ENCODE assay signal across 16 cellular contexts in the genomic region with DNA sequence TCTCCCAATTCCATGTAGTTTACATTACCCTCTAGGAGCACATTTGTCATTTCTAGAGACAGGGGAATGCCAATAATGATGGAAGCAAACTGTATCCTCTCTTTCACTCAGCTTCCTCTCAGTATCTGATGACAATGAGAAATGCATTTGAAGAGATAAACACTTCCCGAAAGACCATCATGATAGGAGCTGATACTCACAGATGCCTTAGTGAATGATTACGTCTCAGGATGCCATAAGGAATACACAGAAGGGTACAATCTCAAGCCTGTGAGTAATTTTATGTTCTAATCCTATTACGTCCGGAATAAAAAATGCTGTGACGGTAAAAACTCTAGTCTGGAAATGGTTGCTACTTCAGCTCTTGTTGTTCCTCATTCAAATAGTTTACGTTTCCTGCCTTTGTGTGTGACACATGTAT.
"Had no signal": no experiment of that assay in that cellular context is flagged by ENCODE, and none has a peak within 500 bp of the region (broad histone marks: within the 10 kb centered on the region; RNA-seq: fewer than 3 reads in every experiment).

No MANE protein-coding gene starts in this region.

- H3K9me3 Mint-ChIP-seq: activated naive CD4-positive, alpha-beta T cell treated with anti-CD3 and anti-CD28 coated beads, Interleukin-2, amount 10 ng/mL, durations not matched to agents 7 days and 5 days; nephron progenitor cell had no signal

- H3K4me3 Mint-ChIP-seq: activated naive CD4-positive, alpha-beta T cell treated with anti-CD3 and anti-CD28 coated beads, Interleukin-2, amount 10 ng/mL, durations not matched to agents 7 days and 5 days; dendritic cell treated with granulocyte-macrophage colony-stimulating factor and Interleukin-4, amounts not matched to agents 40 ng/mL and 50 ng/mL, for 4 days; nephron progenitor cell had no signal

- H3K9ac ChIP-seq: parathyroid adenoma had no signal

- H3K27ac ChIP-seq: body of pancreas, parathyroid adenoma, skin epidermis, thyroid gland, vagina had no signal

- H3K79me2 ChIP-seq: parathyroid adenoma had no signal

- H3K4me1 ChIP-seq: body of pancreas, parathyroid adenoma, thyroid gland, vagina had no signal

- H3K36me3 Mint-ChIP-seq: activated naive CD4-positive, alpha-beta T cell treated with anti-CD3 and anti-CD28 coated beads, Interleukin-2, amount 10 ng/mL, durations not matched to agents 7 days and 5 days had no signal

- H3K4me1 Mint-ChIP-seq: activated naive CD4-positive, alpha-beta T cell treated with anti-CD3 and anti-CD28 coated beads, Interleukin-2, amount 10 ng/mL, durations not matched to agents 7 days and 5 days; nephron progenitor cell had no signal

- H3K36me3 ChIP-seq: thyroid gland, vagina had no signal

- FAIRE-seq: TTC549 had no signal

- DNase-seq: activated naive CD4-positive, alpha-beta T cell treated with anti-CD3 and anti-CD28 coated beads, Interleukin-2, amount 10 ng/mL, durations not matched to agents 7 days and 5 days; body of pancreas; cerebellar nuclear complex; erythroblast; hypothalamus; left cardiac atrium; nephron progenitor cell; retina; T-helper 2 cell; thyroid gland had no signal

- H3K27me3 ChIP-seq: body of pancreas, thyroid gland, vagina had no signal

- ATAC-seq: body of pancreas, left cardiac atrium had no signal

- H2AFZ ChIP-seq: parathyroid adenoma had no signal

- H3K27ac Mint-ChIP-seq: activated naive CD4-positive, alpha-beta T cell treated with anti-CD3 and anti-CD28 coated beads, Interleukin-2, amount 10 ng/mL, durations not matched to agents 7 days and 5 days; activated T-helper 2 cell treated with anti-CD3 and anti-CD28 coated beads, Interferon-gamma antibody, Interleukin-2, Interleukin-4, amounts not matched to agents 10 μg/mL and 5 μg/mL and 100 μg/mL, durations not matched to agents 14 hours and 24 hours and 36 hours; dendritic cell treated with granulocyte-macrophage colony-stimulating factor and Interleukin-4, amounts not matched to agents 40 ng/mL and 50 ng/mL, for 4 days; nephron progenitor cell had no signal

- H3K27me3 Mint-ChIP-seq: activated naive CD4-positive, alpha-beta T cell treated with anti-CD3 and anti-CD28 coated beads, Interleukin-2, amount 10 ng/mL, durations not matched to agents 7 days and 5 days; dendritic cell treated with granulocyte-macrophage colony-stimulating factor and Interleukin-4, amounts not matched to agents 40 ng/mL and 50 ng/mL, for 4 days had no signal

- H3K4me3 ChIP-seq: body of pancreas, skin epidermis, thyroid gland, vagina had no signal

- H3K9me3 ChIP-seq: body of pancreas, thyroid gland, vagina had no signal
